In the genomic region with DNA sequence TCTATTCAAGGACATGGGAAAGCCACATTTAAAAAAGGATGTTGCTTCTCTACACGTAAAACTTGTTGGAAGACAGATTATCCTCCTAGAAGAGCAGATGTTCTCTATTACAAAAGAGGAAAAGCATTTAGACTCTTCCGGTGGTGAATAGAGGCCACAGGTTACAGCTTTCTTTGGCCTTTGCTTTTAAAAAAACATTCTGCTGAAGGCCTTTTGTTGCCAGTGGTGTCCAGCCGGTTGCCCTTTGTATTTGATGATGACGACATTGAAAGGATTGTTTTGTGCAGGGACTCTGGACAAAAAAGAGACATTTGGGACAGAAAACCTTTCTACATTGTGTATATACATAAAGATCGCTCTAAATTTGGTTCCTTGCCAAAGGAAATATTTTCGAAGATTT, we compare ENCODE assay signal across 1 cellular context.
TF ChIP-seq lines count a peak whose summit lies in the region.

No MANE protein-coding gene starts in this region.

TF ChIP-seq in HepG2, 621 proteins besides CTCF, POLR2A, EP300 and RAD21 (continued from another document and continues in another):
- TF ChIP-seq RERE (CRISPR knock-in tag; IDR thresholded peaks at IDR 0.05; ENCODE audit: low read depth): no peak
- no peak for TF ChIP-seq ERF (CRISPR knock-in tag; IDR thresholded peaks at IDR 0.05)
- no peak for TF ChIP-seq ZNF7 (CRISPR knock-in tag; IDR thresholded peaks at IDR 0.05)
- TF ChIP-seq ZNF431 (CRISPR knock-in tag; IDR thresholded peaks at IDR 0.05; ENCODE audit: borderline replicate concordance, low read depth): no peak
- no peak; the same call in 1 of the 2 replicates for TF ChIP-seq SALL1 (CRISPR knock-in tag; IDR thresholded peaks at IDR 0.05)
- no peak for TF ChIP-seq FOXJ3 (CRISPR knock-in tag; IDR thresholded peaks at IDR 0.05; ENCODE audit: borderline replicate concordance)
- TF ChIP-seq FOXK2 (IDR thresholded peaks at IDR 0.05): no peak
- TF ChIP-seq POGK (CRISPR knock-in tag; conservative IDR thresholded peaks at IDR 0.05): no peak
- TF ChIP-seq THYN1 (CRISPR knock-in tag; IDR thresholded peaks at IDR 0.05; ENCODE audit: borderline replicate concordance, low read depth): no peak
- TF ChIP-seq KDM2A (CRISPR knock-in tag; IDR thresholded peaks at IDR 0.05; ENCODE audit: borderline replicate concordance, low read depth): no peak
- peak; percentile 68; the same call in 1 of the 2 replicates for TF ChIP-seq ATF1 (CRISPR knock-in tag; IDR thresholded peaks at IDR 0.05)
- TF ChIP-seq SRSF4 (IDR thresholded peaks at IDR 0.05; ENCODE audit: low read depth, low read length, poor library complexity, severe bottlenecking): no peak
- TF ChIP-seq TBL1XR1 (IDR thresholded peaks at IDR 0.05; ENCODE audit: borderline replicate concordance, low read length, partially characterized antibody): no peak
- no peak for TF ChIP-seq HDAC6 (IDR thresholded peaks at IDR 0.05; ENCODE audit: low read depth, low read length)
- peak; percentile 36; the same call in 1 of the 2 replicates for TF ChIP-seq ZGPAT (CRISPR knock-in tag; IDR thresholded peaks at IDR 0.05)
- TF ChIP-seq, protein P1, sequence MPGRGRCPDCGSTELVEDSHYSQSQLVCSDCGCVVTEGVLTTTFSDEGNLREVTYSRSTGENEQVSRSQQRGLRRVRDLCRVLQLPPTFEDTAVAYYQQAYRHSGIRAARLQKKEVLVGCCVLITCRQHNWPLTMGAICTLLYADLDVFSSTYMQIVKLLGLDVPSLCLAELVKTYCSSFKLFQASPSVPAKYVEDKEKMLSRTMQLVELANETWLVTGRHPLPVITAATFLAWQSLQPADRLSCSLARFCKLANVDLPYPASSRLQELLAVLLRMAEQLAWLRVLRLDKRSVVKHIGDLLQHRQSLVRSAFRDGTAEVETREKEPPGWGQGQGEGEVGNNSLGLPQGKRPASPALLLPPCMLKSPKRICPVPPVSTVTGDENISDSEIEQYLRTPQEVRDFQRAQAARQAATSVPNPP (CRISPR knock-in tag; IDR thresholded peaks at IDR 0.05): no peak
- TF ChIP-seq ZFP41 (CRISPR knock-in tag; IDR thresholded peaks at IDR 0.05; ENCODE audit: borderline replicate concordance): no peak
- TF ChIP-seq HNRNPL (IDR thresholded peaks at IDR 0.05; ENCODE audit: low read depth, low read length): no peak
- no peak for TF ChIP-seq ESRRA (CRISPR knock-in tag; IDR thresholded peaks at IDR 0.05; ENCODE audit: low read depth)
- TF ChIP-seq PTBP1 (IDR thresholded peaks at IDR 0.05; ENCODE audit: low read depth, low read length, poor library complexity, severe bottlenecking): no peak
- TF ChIP-seq ZSCAN29 (CRISPR knock-in tag; conservative IDR thresholded peaks at IDR 0.05): no peak
- TF ChIP-seq ARID3A (IDR thresholded peaks at IDR 0.05; ENCODE audit: low read depth, low read length): peak; percentile 37; the same call in 1 of the 2 replicates
- TF ChIP-seq ZNF251 (CRISPR knock-in tag; IDR thresholded peaks at IDR 0.05): no peak
- TF ChIP-seq, protein P2, sequence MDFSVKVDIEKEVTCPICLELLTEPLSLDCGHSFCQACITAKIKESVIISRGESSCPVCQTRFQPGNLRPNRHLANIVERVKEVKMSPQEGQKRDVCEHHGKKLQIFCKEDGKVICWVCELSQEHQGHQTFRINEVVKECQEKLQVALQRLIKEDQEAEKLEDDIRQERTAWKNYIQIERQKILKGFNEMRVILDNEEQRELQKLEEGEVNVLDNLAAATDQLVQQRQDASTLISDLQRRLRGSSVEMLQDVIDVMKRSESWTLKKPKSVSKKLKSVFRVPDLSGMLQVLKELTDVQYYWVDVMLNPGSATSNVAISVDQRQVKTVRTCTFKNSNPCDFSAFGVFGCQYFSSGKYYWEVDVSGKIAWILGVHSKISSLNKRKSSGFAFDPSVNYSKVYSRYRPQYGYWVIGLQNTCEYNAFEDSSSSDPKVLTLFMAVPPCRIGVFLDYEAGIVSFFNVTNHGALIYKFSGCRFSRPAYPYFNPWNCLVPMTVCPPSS (IDR thresholded peaks at IDR 0.05): no peak
- TF ChIP-seq, protein P3, sequence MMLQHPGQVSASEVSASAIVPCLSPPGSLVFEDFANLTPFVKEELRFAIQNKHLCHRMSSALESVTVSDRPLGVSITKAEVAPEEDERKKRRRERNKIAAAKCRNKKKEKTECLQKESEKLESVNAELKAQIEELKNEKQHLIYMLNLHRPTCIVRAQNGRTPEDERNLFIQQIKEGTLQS (CRISPR knock-in tag; IDR thresholded peaks at IDR 0.05): no peak
- TF ChIP-seq ZBTB21 (CRISPR knock-in tag; IDR thresholded peaks at IDR 0.05): peak; percentile 49; the same call in 1 of the 2 replicates
- TF ChIP-seq, protein P4, sequence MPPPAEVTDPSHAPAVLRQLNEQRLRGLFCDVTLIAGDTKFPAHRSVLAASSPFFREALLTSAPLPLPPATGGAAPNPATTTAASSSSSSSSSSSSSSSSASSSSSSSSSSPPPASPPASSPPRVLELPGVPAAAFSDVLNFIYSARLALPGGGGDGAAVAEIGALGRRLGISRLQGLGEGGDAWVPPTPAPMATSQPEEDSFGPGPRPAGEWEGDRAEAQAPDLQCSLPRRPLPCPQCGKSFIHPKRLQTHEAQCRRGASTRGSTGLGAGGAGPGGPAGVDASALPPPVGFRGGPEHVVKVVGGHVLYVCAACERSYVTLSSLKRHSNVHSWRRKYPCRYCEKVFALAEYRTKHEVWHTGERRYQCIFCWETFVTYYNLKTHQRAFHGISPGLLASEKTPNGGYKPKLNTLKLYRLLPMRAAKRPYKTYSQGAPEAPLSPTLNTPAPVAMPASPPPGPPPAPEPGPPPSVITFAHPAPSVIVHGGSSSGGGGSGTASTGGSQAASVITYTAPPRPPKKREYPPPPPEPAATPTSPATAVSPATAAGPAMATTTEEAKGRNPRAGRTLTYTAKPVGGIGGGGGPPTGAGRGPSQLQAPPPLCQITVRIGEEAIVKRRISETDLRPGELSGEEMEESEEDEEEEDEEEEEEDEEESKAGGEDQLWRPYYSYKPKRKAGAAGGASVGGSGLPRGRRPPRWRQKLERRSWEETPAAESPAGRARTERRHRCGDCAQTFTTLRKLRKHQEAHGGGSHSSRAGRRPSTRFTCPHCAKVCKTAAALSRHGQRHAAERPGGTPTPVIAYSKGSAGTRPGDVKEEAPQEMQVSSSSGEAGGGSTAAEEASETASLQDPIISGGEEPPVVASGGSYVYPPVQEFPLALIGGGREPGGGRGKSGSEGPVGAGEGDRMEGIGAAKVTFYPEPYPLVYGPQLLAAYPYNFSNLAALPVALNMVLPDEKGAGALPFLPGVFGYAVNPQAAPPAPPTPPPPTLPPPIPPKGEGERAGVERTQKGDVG (CRISPR knock-in tag; IDR thresholded peaks at IDR 0.05; ENCODE audit: borderline replicate concordance): no peak
- no peak for TF ChIP-seq ZNF282 (IDR thresholded peaks at IDR 0.05; ENCODE audit: partially characterized antibody)
- TF ChIP-seq ZIK1 (CRISPR knock-in tag; IDR thresholded peaks at IDR 0.05; ENCODE audit: borderline replicate concordance, low read depth): no peak
- no peak for TF ChIP-seq ZNF709 (CRISPR knock-in tag; IDR thresholded peaks at IDR 0.05)
- TF ChIP-seq, protein P5, sequence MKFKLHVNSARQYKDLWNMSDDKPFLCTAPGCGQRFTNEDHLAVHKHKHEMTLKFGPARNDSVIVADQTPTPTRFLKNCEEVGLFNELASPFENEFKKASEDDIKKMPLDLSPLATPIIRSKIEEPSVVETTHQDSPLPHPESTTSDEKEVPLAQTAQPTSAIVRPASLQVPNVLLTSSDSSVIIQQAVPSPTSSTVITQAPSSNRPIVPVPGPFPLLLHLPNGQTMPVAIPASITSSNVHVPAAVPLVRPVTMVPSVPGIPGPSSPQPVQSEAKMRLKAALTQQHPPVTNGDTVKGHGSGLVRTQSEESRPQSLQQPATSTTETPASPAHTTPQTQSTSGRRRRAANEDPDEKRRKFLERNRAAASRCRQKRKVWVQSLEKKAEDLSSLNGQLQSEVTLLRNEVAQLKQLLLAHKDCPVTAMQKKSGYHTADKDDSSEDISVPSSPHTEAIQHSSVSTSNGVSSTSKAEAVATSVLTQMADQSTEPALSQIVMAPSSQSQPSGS (CRISPR knock-in tag; IDR thresholded peaks at IDR 0.05): no peak
- TF ChIP-seq RCOR2 (CRISPR knock-in tag; IDR thresholded peaks at IDR 0.05): 0 out of 2 replicates have a peak, but pooled peaks have one; percentile 13
- TF ChIP-seq PAF1 (CRISPR knock-in tag; IDR thresholded peaks at IDR 0.05): no peak
- peak; percentile 20; the same call in 1 of the 2 replicates for TF ChIP-seq FOXA3 (CRISPR knock-in tag; IDR thresholded peaks at IDR 0.05)
- no peak for TF ChIP-seq ZNF800 (CRISPR knock-in tag; IDR thresholded peaks at IDR 0.05)
- no peak for TF ChIP-seq KLF11 (CRISPR knock-in tag; IDR thresholded peaks at IDR 0.05)
- TF ChIP-seq SOX6 (IDR thresholded peaks at IDR 0.05): no peak
- TF ChIP-seq SOX6 (CRISPR knock-in tag; IDR thresholded peaks at IDR 0.05): peak; percentile 91
- peak; percentile 58; the same call in 1 of the 2 replicates for TF ChIP-seq BCL6 (CRISPR knock-in tag; IDR thresholded peaks at IDR 0.05)
- no peak for TF ChIP-seq NFATC3 (CRISPR knock-in tag; IDR thresholded peaks at IDR 0.05)
